ENCODE assay signal across 29 cellular contexts in the genomic region with DNA sequence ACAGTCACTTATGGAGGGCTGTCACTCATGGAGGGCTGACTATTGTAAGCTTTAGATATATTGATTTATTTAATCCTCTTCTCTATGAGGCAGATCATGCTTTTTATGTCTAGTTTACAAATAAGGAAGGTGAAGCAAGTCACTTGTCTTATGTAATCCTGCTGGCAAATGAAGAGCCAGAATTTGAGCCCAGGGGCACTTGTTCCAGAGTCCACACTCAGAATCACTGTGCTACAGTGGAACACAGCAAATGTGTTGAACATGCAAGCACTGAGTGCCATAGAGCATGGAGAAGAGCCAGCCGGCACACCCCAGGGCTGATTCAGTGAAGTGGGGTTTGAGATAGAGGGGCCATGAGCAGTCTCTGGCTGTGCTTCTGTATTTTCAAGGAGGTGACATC.
"Had no signal": no experiment of that assay in that cellular context is flagged by ENCODE, and none has a peak within 500 bp of the region (broad histone marks: within the 10 kb centered on the region; RNA-seq: fewer than 3 reads in every experiment).

No MANE protein-coding gene starts in this region.

- H3K27me3 Mint-ChIP-seq: activated CD4-positive, alpha-beta memory T cell treated with anti-CD3 and anti-CD28 coated beads for 36 hours; activated CD4-positive, alpha-beta T cell treated with anti-CD3 and anti-CD28 coated beads for 36 hours; activated CD4-positive, alpha-beta T cell treated with anti-CD3 and anti-CD28 coated beads, Interleukin-2, amount 10 ng/mL, durations not matched to agents 24 days and 14 days; activated CD8-positive, alpha-beta memory T cell treated with anti-CD3 and anti-CD28 coated beads, Interleukin-2, amount 10 ng/mL, durations not matched to agents 7 days and 5 days; activated naive CD8-positive, alpha-beta T cell treated with anti-CD3 and anti-CD28 coated beads, Interleukin-2, amount 10 ng/mL, durations not matched to agents 7 days and 5 days; brain; central memory CD8-positive, alpha-beta T cell; dendritic cell treated with granulocyte-macrophage colony-stimulating factor and Interleukin-4, amounts not matched to agents 40 ng/mL and 50 ng/mL, for 4 days had no signal

- H3K4me3 ChIP-seq: ascending aorta, breast epithelium, cardiac muscle cell, coronary artery, dorsolateral prefrontal cortex had no signal

- H3K4me1 ChIP-seq: breast epithelium had no signal

- H3K27ac Mint-ChIP-seq: activated CD4-positive, alpha-beta memory T cell treated with anti-CD3 and anti-CD28 coated beads for 36 hours; activated CD4-positive, alpha-beta T cell treated with anti-CD3 and anti-CD28 coated beads for 36 hours; activated CD4-positive, alpha-beta T cell treated with anti-CD3 and anti-CD28 coated beads, Interleukin-2, amount 10 ng/mL, durations not matched to agents 24 days and 14 days; activated CD8-positive, alpha-beta memory T cell treated with anti-CD3 and anti-CD28 coated beads, Interleukin-2, amount 10 ng/mL, durations not matched to agents 7 days and 5 days; activated CD8-positive, alpha-beta T cell treated with anti-CD3 and anti-CD28 coated beads, Interleukin-2, amount 10 ng/mL, durations not matched to agents 7 days and 5 days; activated naive CD4-positive, alpha-beta T cell treated with anti-CD3 and anti-CD28 coated beads for 36 hours; activated naive CD4-positive, alpha-beta T cell treated with anti-CD3 and anti-CD28 coated beads, Interleukin-2, amount 50 U/mL, for 24 hours; activated naive CD8-positive, alpha-beta T cell treated with anti-CD3 and anti-CD28 coated beads, Interleukin-2, amount 10 ng/mL, durations not matched to agents 7 days and 5 days; activated T-helper 1 cell treated with anti-CD3 and anti-CD28 coated beads, Interleukin-12 subunit alpha, Interleukin-12 subunit beta, Interleukin-2, Interleukin-4 antibody, amounts not matched to agents 30 ng/mL and 10 ng/mL and 1 ng/mL, durations not matched to agents 14 hours and 24 hours and 36 hours; activated T-helper 2 cell treated with anti-CD3 and anti-CD28 coated beads, Interferon-gamma antibody, Interleukin-2, Interleukin-4, amounts not matched to agents 10 μg/mL and 5 μg/mL and 100 μg/mL, durations not matched to agents 14 hours and 24 hours and 36 hours; dendritic cell treated with granulocyte-macrophage colony-stimulating factor and Interleukin-4, amounts not matched to agents 40 ng/mL and 50 ng/mL, for 4 days; endodermal cell had no signal

- H3K36me3 ChIP-seq: ascending aorta, breast epithelium, cardiac muscle cell had no signal

- H3K9me3 Mint-ChIP-seq: activated CD4-positive, alpha-beta memory T cell treated with anti-CD3 and anti-CD28 coated beads for 36 hours; activated naive CD8-positive, alpha-beta T cell treated with anti-CD3 and anti-CD28 coated beads, Interleukin-2, amount 10 ng/mL, durations not matched to agents 7 days and 5 days had no signal

- DNase-seq: activated CD4-positive, alpha-beta memory T cell treated with anti-CD3 and anti-CD28 coated beads for 36 hours; activated CD4-positive, alpha-beta T cell treated with anti-CD3 and anti-CD28 coated beads for 36 hours; activated CD4-positive, alpha-beta T cell treated with anti-CD3 and anti-CD28 coated beads, Interleukin-2, amount 10 ng/mL, durations not matched to agents 24 days and 14 days; activated CD4-positive, CD25-positive, alpha-beta regulatory T cell; activated CD4-positive, CD25-positive, alpha-beta regulatory T cell treated with anti-CD3 and anti-CD28 coated beads, Interleukin-2, amount 50 U/mL, for 72 hours; activated CD8-positive, alpha-beta memory T cell treated with anti-CD3 and anti-CD28 coated beads, Interleukin-2, amount 10 ng/mL, durations not matched to agents 7 days and 5 days; activated CD8-positive, alpha-beta memory T cell treated with anti-CD3 and anti-CD28 coated beads, Interleukin-2, amount 50 U/mL, for 4 hours; activated CD8-positive, alpha-beta T cell treated with anti-CD3 and anti-CD28 coated beads, Interleukin-2, amount 10 ng/mL, durations not matched to agents 7 days and 5 days; activated effector memory CD4-positive, alpha-beta T cell treated with anti-CD3 and anti-CD28 coated beads, Interleukin-2, amount 50 U/mL, for 16 hours; activated naive CD4-positive, alpha-beta T cell treated with anti-CD3 and anti-CD28 coated beads for 36 hours; activated naive CD8-positive, alpha-beta T cell treated with anti-CD3 and anti-CD28 coated beads, Interleukin-2, amount 10 ng/mL, durations not matched to agents 7 days and 5 days; activated T-cell treated with anti-CD3 and anti-CD28 coated beads, Interleukin-2, amount 50 U/mL, for 1 hour; activated T-cell treated with anti-CD3 and anti-CD28 coated beads, Interleukin-2, amount 50 U/mL, for 48 hours; dorsolateral prefrontal cortex; effector memory CD4-positive, alpha-beta T cell; endodermal cell; foreskin fibroblast; T-helper 2 cell had no signal

- H3K27ac ChIP-seq: ascending aorta, breast epithelium, cardiac muscle cell, coronary artery, dorsolateral prefrontal cortex had no signal

- ATAC-seq: activated CD4-positive, alpha-beta T cell treated with anti-CD3 and anti-CD28 coated beads for 36 hours; activated CD8-positive, alpha-beta memory T cell treated with anti-CD3 and anti-CD28 coated beads, Interleukin-2, amount 10 ng/mL, durations not matched to agents 7 days and 5 days; activated CD8-positive, alpha-beta T cell treated with anti-CD3 and anti-CD28 coated beads, Interleukin-2, amount 10 ng/mL, durations not matched to agents 7 days and 5 days; esophagus mucosa had no signal

- H3K27me3 ChIP-seq: ascending aorta, breast epithelium, cardiac muscle cell, dorsolateral prefrontal cortex had no signal

- H3K36me3 Mint-ChIP-seq: activated CD4-positive, alpha-beta memory T cell treated with anti-CD3 and anti-CD28 coated beads for 36 hours; activated CD8-positive, alpha-beta memory T cell treated with anti-CD3 and anti-CD28 coated beads, Interleukin-2, amount 10 ng/mL, durations not matched to agents 7 days and 5 days; activated naive CD4-positive, alpha-beta T cell treated with anti-CD3 and anti-CD28 coated beads, Interleukin-2, amount 50 U/mL, for 24 hours; activated naive CD8-positive, alpha-beta T cell treated with anti-CD3 and anti-CD28 coated beads, Interleukin-2, amount 10 ng/mL, durations not matched to agents 7 days and 5 days had no signal

- H3K4me3 Mint-ChIP-seq: activated CD4-positive, alpha-beta memory T cell treated with anti-CD3 and anti-CD28 coated beads for 36 hours; activated CD4-positive, alpha-beta T cell treated with anti-CD3 and anti-CD28 coated beads for 36 hours; activated CD4-positive, alpha-beta T cell treated with anti-CD3 and anti-CD28 coated beads, Interleukin-2, amount 10 ng/mL, durations not matched to agents 24 days and 14 days; activated CD8-positive, alpha-beta memory T cell treated with anti-CD3 and anti-CD28 coated beads, Interleukin-2, amount 10 ng/mL, durations not matched to agents 7 days and 5 days; activated CD8-positive, alpha-beta T cell treated with anti-CD3 and anti-CD28 coated beads, Interleukin-2, amount 10 ng/mL, durations not matched to agents 7 days and 5 days; activated naive CD4-positive, alpha-beta T cell treated with anti-CD3 and anti-CD28 coated beads for 36 hours; activated naive CD4-positive, alpha-beta T cell treated with anti-CD3 and anti-CD28 coated beads, Interleukin-2, amount 50 U/mL, for 24 hours; activated naive CD8-positive, alpha-beta T cell treated with anti-CD3 and anti-CD28 coated beads, Interleukin-2, amount 10 ng/mL, durations not matched to agents 7 days and 5 days; activated T-helper 1 cell treated with anti-CD3 and anti-CD28 coated beads, Interleukin-12 subunit alpha, Interleukin-12 subunit beta, Interleukin-2, Interleukin-4 antibody, amounts not matched to agents 30 ng/mL and 10 ng/mL and 1 ng/mL, durations not matched to agents 14 hours and 24 hours and 36 hours; brain; central memory CD8-positive, alpha-beta T cell; dendritic cell treated with granulocyte-macrophage colony-stimulating factor and Interleukin-4, amounts not matched to agents 40 ng/mL and 50 ng/mL, for 4 days; endodermal cell had no signal

- H3K4me1 Mint-ChIP-seq: activated CD4-positive, alpha-beta T cell treated with anti-CD3 and anti-CD28 coated beads for 36 hours; activated CD4-positive, alpha-beta T cell treated with anti-CD3 and anti-CD28 coated beads, Interleukin-2, amount 10 ng/mL, durations not matched to agents 24 days and 14 days; activated CD8-positive, alpha-beta memory T cell treated with anti-CD3 and anti-CD28 coated beads, Interleukin-2, amount 10 ng/mL, durations not matched to agents 7 days and 5 days; activated naive CD4-positive, alpha-beta T cell treated with anti-CD3 and anti-CD28 coated beads, Interleukin-2, amount 50 U/mL, for 24 hours; activated naive CD8-positive, alpha-beta T cell treated with anti-CD3 and anti-CD28 coated beads, Interleukin-2, amount 10 ng/mL, durations not matched to agents 7 days and 5 days; central memory CD8-positive, alpha-beta T cell; endodermal cell had no signal

- H3K9me3 ChIP-seq: ascending aorta, breast epithelium had no signal
